In the genomic region with DNA sequence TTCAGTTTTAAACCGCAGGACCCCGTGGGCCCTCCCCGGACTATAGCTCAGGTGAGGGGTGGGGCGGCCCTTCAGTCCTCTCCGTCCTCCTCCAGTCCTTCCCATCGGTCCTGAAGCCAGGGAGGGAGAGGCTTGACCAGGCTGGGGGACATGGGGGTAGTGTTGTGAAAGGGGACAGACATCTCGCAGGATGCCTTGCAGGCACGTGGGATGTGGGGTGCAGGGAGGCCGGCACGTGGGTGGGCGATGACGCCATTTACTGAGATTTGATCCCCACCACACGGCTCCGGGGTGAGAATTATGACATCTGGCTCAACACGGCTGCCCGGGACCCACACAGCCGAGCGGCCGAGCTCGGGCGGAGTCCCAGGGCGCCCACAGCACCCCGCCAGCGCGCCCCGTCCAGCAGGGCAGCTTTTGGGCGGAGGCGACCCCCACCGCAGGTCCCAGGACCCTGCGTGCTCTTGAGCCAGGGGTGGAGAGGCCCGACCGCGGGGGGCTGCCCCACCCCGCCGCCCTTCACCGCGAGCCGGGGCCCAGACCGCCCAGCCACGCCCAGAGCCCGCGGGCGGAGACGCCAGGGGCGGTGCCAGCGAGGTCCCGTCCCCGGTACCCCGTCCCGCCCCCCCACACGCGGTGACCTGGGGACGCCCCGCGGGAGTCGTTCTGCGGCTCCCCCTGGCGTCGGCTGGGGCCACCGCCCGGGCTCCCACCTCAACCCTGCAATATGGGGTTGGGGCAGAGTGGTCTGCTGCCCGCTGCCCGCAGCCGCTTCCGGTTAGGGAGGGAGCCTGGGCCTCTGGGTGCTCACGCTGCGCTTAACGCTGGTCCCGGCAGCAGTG, we compare ENCODE assay signal across 8 cellular contexts. TPM values are rescaled to one million over a fixed set of nuclear protein-coding genes. Genes with fewer than 3 reads are reported as not detected.
DNase-seq lines count a peak whose midpoint lies in the region; ATAC-seq and TF ChIP-seq lines count a peak whose summit lies in the region.

No MANE protein-coding gene starts in this region.

- POLR2A ChIA-PET in HEK293T (lab: Yijun Ruan, JAX), result no interaction called here

- H3K9me3 ChIP-seq in neutrophil (no peaks in the 10 kb centered on the region), thyroid gland (no peaks in the 10 kb centered on the region)

- H3K27ac ChIP-seq in neutrophil (no peak overlapping the region), thyroid gland (peak overlapping the region in 1 of 3 donors; percentile 18)

- H3K9me3 Mint-ChIP-seq in activated CD8-positive, alpha-beta memory T cell treated with anti-CD3 and anti-CD28 coated beads, Interleukin-2, amount 10 ng/mL, durations not matched to agents 7 days and 5 days (ENCODE audit: low read depth), result no peaks in the 10 kb centered on the region

- no peaks in the 10 kb centered on the region for H3K36me3 Mint-ChIP-seq in activated CD8-positive, alpha-beta memory T cell treated with anti-CD3 and anti-CD28 coated beads, Interleukin-2, amount 10 ng/mL, durations not matched to agents 7 days and 5 days

- peaks cover 8% of the 10 kb centered on the region for H3K4me1 Mint-ChIP-seq in activated CD8-positive, alpha-beta memory T cell treated with anti-CD3 and anti-CD28 coated beads, Interleukin-2, amount 10 ng/mL, durations not matched to agents 7 days and 5 days

- TF ChIP-seq CTCF in neutrophil (IDR thresholded peaks at IDR 0.05), result no peak
- TF ChIP-seq CTCF in thyroid gland (IDR thresholded peaks at IDR 0.05), result peak; percentile 17 to 64 (median 44)

- peaks cover 4% of the 10 kb centered on the region for H3K27me3 Mint-ChIP-seq in activated CD8-positive, alpha-beta memory T cell treated with anti-CD3 and anti-CD28 coated beads, Interleukin-2, amount 10 ng/mL, durations not matched to agents 7 days and 5 days

- H3K4me1 ChIP-seq in neutrophil (ENCODE audit: control insufficient read depth in 1 of 2, insufficient read depth in 1 of 2, low read depth in 1 of 2, low read length in 1 of 2) (peaks cover 4 to 10% of the 10 kb centered on the region in 2 experiments), thyroid gland (peaks cover 0 to 8% of the 10 kb centered on the region in 2 donors)

- H3K4me3 Mint-ChIP-seq in activated CD8-positive, alpha-beta memory T cell treated with anti-CD3 and anti-CD28 coated beads, Interleukin-2, amount 10 ng/mL, durations not matched to agents 7 days and 5 days, result no peak overlapping the region

- H3K4me3 ChIP-seq in neutrophil (ENCODE audit: low read depth in 1 of 2, low read length in 1 of 2) (peak overlapping the region; percentile 49 to 51), thyroid gland (replicated peaks in 1 of 3) (peak overlapping the region in 1 of 3 donors; percentile 48)

- CTCF ChIA-PET in activated CD8-positive, alpha-beta memory T cell treated with anti-CD3 and anti-CD28 coated beads, Interleukin-2, amount 10 ng/mL, durations not matched to agents 7 days and 5 days (lab: Charles Lee), result interaction anchor here (1.2 to 2.0 kb wide), 4 partner anchors 13 to 16 kb away, joined by 3 to 9 read pairs (median 4); no protein-coding TSS in a partner anchor
- CTCF ChIA-PET in HEK293T (lab: Yijun Ruan, JAX), result no interaction called here

- TF ChIP-seq POLR2A in thyroid gland (IDR thresholded peaks at IDR 0.05), result no peak

- H3K36me3 ChIP-seq in neutrophil (no peaks in the 10 kb centered on the region), thyroid gland (no peaks in the 10 kb centered on the region)

- peaks cover 83% of the 10 kb centered on the region for H3K27me3 ChIP-seq in neutrophil
- H3K27me3 ChIP-seq in thyroid gland, result no peaks in the 10 kb centered on the region

- H3K27ac Mint-ChIP-seq in activated CD8-positive, alpha-beta memory T cell treated with anti-CD3 and anti-CD28 coated beads, Interleukin-2, amount 10 ng/mL, durations not matched to agents 7 days and 5 days, result no peak overlapping the region

- intact Hi-C loops in thyroid gland (cut with DNase I), result loop anchor here (10.0 kb wide), 1 partner anchor 396 kb away; no protein-coding TSS in a partner anchor

- DNase-seq in AG20443 (ENCODE audit: low spot score), result peak; percentile 85
- DNase-seq in NCI-H1694 treated with DMSO at 0.1 percent for 48 hours (lab: John Stamatoyannopoulos, UW), result peak; percentile 47
- DNase-seq in activated CD8-positive, alpha-beta memory T cell treated with anti-CD3 and anti-CD28 coated beads, Interleukin-2, amount 10 ng/mL, durations not matched to agents 7 days and 5 days, result peak; percentile 81
- peak; percentile 70 to 72 for DNase-seq in thyroid gland
- no peak for DNase-seq in HEK293T (ENCODE audit: extremely low spot score)

- ATAC-seq in GM21367 (IDR thresholded peaks at IDR 0.05; ENCODE audit: unreplicated experiment) (peak; percentile 43), esophagus mucosa (peak; percentile 49)
- peak; percentile 90 for ATAC-seq in activated CD8-positive, alpha-beta memory T cell treated with anti-CD3 and anti-CD28 coated beads, Interleukin-2, amount 10 ng/mL, durations not matched to agents 7 days and 5 days

- WGBS in thyroid gland, 2 donors, result 5 to 29% methylated on average over 8 to 12 of the region's 69 CpGs

TF ChIP-seq in HEK293T, 16 proteins besides CTCF, POLR2A, EP300 and RAD21:
- TF ChIP-seq ARNT (IDR thresholded peaks at IDR 0.05), result no peak
- no peak for TF ChIP-seq FOXA1 (IDR thresholded peaks at IDR 0.05)
- TF ChIP-seq FOXM1 (IDR thresholded peaks at IDR 0.05; ENCODE audit: borderline replicate concordance), result no peak
- TF ChIP-seq ELF4 (IDR thresholded peaks at IDR 0.05), result no peak
- no peak for TF ChIP-seq CTBP1 (IDR thresholded peaks at IDR 0.05; ENCODE audit: borderline replicate concordance)
- no peak for TF ChIP-seq SP1 (IDR thresholded peaks at IDR 0.05)
- TF ChIP-seq FOXK2 (IDR thresholded peaks at IDR 0.05), result no peak
- no peak for TF ChIP-seq TARDBP (IDR thresholded peaks at IDR 0.05)
- TF ChIP-seq BHLHE40 (IDR thresholded peaks at IDR 0.05; ENCODE audit: borderline replicate concordance), result no peak
- no peak for TF ChIP-seq L3MBTL2 (conservative IDR thresholded peaks at IDR 0.05)
- TF ChIP-seq, protein P1, sequence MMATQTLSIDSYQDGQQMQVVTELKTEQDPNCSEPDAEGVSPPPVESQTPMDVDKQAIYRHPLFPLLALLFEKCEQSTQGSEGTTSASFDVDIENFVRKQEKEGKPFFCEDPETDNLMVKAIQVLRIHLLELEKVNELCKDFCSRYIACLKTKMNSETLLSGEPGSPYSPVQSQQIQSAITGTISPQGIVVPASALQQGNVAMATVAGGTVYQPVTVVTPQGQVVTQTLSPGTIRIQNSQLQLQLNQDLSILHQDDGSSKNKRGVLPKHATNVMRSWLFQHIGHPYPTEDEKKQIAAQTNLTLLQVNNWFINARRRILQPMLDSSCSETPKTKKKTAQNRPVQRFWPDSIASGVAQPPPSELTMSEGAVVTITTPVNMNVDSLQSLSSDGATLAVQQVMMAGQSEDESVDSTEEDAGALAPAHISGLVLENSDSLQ (IDR thresholded peaks at IDR 0.05), result no peak
- TF ChIP-seq HDGF (IDR thresholded peaks at IDR 0.05; ENCODE audit: borderline replicate concordance), result no peak

RNA-seq across cellular contexts. Expression of a gene that starts 3.3 kb away (rescaled TPM):
- not detected for total RNA-seq in activated CD8-positive, alpha-beta memory T cell treated with anti-CD3 and anti-CD28 coated beads, Interleukin-2, amount 10 ng/mL, durations not matched to agents 7 days and 5 days
- total RNA-seq in esophagus mucosa, result 0.20 TPM
- under 1 TPM in 2 of 4 donors, not detected in 2; 0.44 to 0.78 TPM for total RNA-seq in thyroid gland

RNA-seq across cellular contexts. Expression of a gene that starts 7.3 kb away (rescaled TPM):
- not detected for total RNA-seq in activated CD8-positive, alpha-beta memory T cell treated with anti-CD3 and anti-CD28 coated beads, Interleukin-2, amount 10 ng/mL, durations not matched to agents 7 days and 5 days
- not detected for total RNA-seq in esophagus mucosa
- not detected for total RNA-seq in thyroid gland

RNA-seq across cellular contexts. Expression of a gene that starts 32.0 kb away (rescaled TPM):
- 1 to 10 TPM in 1 of 2 experiments, not detected in 1; 2.1 TPM for total RNA-seq in activated CD8-positive, alpha-beta memory T cell treated with anti-CD3 and anti-CD28 coated beads, Interleukin-2, amount 10 ng/mL, durations not matched to agents 7 days and 5 days
- total RNA-seq in esophagus mucosa (85.3 TPM), thyroid gland (10 to 100 TPM; 28.6 to 37.2 (median 31.2) TPM)

RNA-seq across cellular contexts. Expression of a gene that starts 33.9 kb away (rescaled TPM):
- under 1 TPM; 0.35 to 0.56 TPM for total RNA-seq in activated CD8-positive, alpha-beta memory T cell treated with anti-CD3 and anti-CD28 coated beads, Interleukin-2, amount 10 ng/mL, durations not matched to agents 7 days and 5 days
- total RNA-seq in esophagus mucosa (48.5 TPM), thyroid gland (100 to 1,000 TPM in 2 of 4 donors, 10 to 100 TPM in 2; 90.7 to 153 (median 101) TPM)

Comparison
In these comparisons a context has a peak if more than half of its experiments do, and no peak if none do; other contexts are left out.
1. RNA of a gene that starts 32.0 kb away (total RNA-seq): 85.3 TPM in esophagus mucosa (single experiment) and 28.6 to 37.2 TPM in thyroid gland; 2.1 TPM in activated CD8-positive, alpha-beta memory T cell treated with anti-CD3 and anti-CD28 coated beads, Interleukin-2, amount 10 ng/mL, durations not matched to agents 7 days and 5 days; every median in the first group is over 4 times any median in the second.
2. Peak in every context shown above with its lines, with median percentiles within 50 percentile points of each other: ATAC-seq.